ENCODE assay signal across 19 cellular contexts in genomic region chr9:134995792-134996120, GRCh38.
DNase-seq lines count a peak whose midpoint lies in the region; ATAC-seq and TF ChIP-seq lines count a peak whose summit lies in the region.
"Had no signal": no experiment of that assay in that cellular context is flagged by ENCODE, and none has a peak within 500 bp of the region (broad histone marks: within the 10 kb centered on the region; RNA-seq: fewer than 3 reads in every experiment).

No MANE protein-coding gene starts in this region.

- peaks cover 15% of the 10 kb centered on the region for H3K36me3 Mint-ChIP-seq in glutamatergic neuron (ENCODE audit: unreplicated experiment)

- H3K27ac Mint-ChIP-seq in glutamatergic neuron (ENCODE audit: unreplicated experiment) = peak overlapping the region; percentile 52
- H3K27ac Mint-ChIP-seq: CD4-positive, alpha-beta T cell had no signal

- no peak overlapping the region for H3K27ac ChIP-seq in right atrium auricular region
- H3K27ac ChIP-seq: BLaER1 had no signal

- H3K27me3 ChIP-seq in right atrium auricular region = no peaks in the 10 kb centered on the region
- H3K27me3 ChIP-seq: BLaER1 had no signal

- H3K4me1 Mint-ChIP-seq in glutamatergic neuron (ENCODE audit: low read depth, unreplicated experiment) = no peaks in the 10 kb centered on the region

- H3K9me3 ChIP-seq in right atrium auricular region = peaks cover 0 to 13% of the 10 kb centered on the region in 2 donors
- H3K9me3 ChIP-seq: SK-N-SH had no signal

- H3K4me3 ChIP-seq in right atrium auricular region = no peak overlapping the region
- H3K4me3 ChIP-seq: BLaER1 had no signal

- H3K9me3 Mint-ChIP-seq in glutamatergic neuron (ENCODE audit: unreplicated experiment) = peaks cover 15% of the 10 kb centered on the region

- peak; percentile 44 for DNase-seq in cardiac septum (ENCODE audit: low spot score)
- no peak for DNase-seq in right atrium auricular region (ENCODE audit: low spot score)
- no peak for DNase-seq in glutamatergic neuron
- peak; percentile 52 for DNase-seq in posterior vena cava (ENCODE audit: low spot score)
- no peak for DNase-seq in NCI-H2029 (lab: John Stamatoyannopoulos, UW)
- no peak for DNase-seq in activated T-cell treated with anti-CD3 and anti-CD28 coated beads, Interleukin-2, amount 50 U/mL, for 1 hour
- DNase-seq: CD4-positive, alpha-beta T cell; NCI-H1048; NCI-H1417; NCI-H1694; NCI-H2081; NCI-H2227 treated with DMSO at 0.1 percent for 48 hours; NCI-H510A; NCI-H69; SK-N-SH had no signal

- TF ChIP-seq CTCF in right atrium auricular region (IDR thresholded peaks at IDR 0.05) (no peak), glutamatergic neuron (IDR thresholded peaks at IDR 0.05; ENCODE audit: partially characterized antibody, unreplicated experiment) (no peak)

- H3K4me3 Mint-ChIP-seq in glutamatergic neuron (ENCODE audit: unreplicated experiment) = no peak overlapping the region
- H3K4me3 Mint-ChIP-seq: CD4-positive, alpha-beta T cell had no signal

- intact Hi-C loops in cardiac septum (cut with DNase I) = no loop called here
- intact Hi-C loops in posterior vena cava (cut with DNase I) = loop anchor here in 1 of 2 donors (5.0 kb wide), 1 partner anchor 1167 kb away; no protein-coding TSS in a partner anchor

- ATAC-seq in GM21825 (IDR thresholded peaks at IDR 0.05; ENCODE audit: unreplicated experiment) = no peak
- no peak for ATAC-seq in HG02885 (IDR thresholded peaks at IDR 0.05; ENCODE audit: poor library complexity, unreplicated experiment)
- ATAC-seq: Panc1 had no signal

- H3K4me1 ChIP-seq in right atrium auricular region = no peaks in the 10 kb centered on the region
- H3K4me1 ChIP-seq: BLaER1 had no signal

- peaks cover 10% of the 10 kb centered on the region for H3K27me3 Mint-ChIP-seq in glutamatergic neuron (ENCODE audit: unreplicated experiment)
- H3K27me3 Mint-ChIP-seq: CD4-positive, alpha-beta T cell had no signal

- H3K36me3 ChIP-seq in right atrium auricular region = no peaks in the 10 kb centered on the region
- H3K36me3 ChIP-seq: BLaER1 had no signal

Comparison
In these comparisons a context has a peak if more than half of its experiments do, and no peak if none do; other contexts are left out.
1. DNase-seq: peak in cardiac septum (single experiment) and posterior vena cava (single experiment); none in right atrium auricular region (single experiment), glutamatergic neuron (single experiment), NCI-H2029 (single experiment) and activated T-cell treated with anti-CD3 and anti-CD28 coated beads, Interleukin-2, amount 50 U/mL, for 1 hour (single experiment).